In the genomic region with DNA sequence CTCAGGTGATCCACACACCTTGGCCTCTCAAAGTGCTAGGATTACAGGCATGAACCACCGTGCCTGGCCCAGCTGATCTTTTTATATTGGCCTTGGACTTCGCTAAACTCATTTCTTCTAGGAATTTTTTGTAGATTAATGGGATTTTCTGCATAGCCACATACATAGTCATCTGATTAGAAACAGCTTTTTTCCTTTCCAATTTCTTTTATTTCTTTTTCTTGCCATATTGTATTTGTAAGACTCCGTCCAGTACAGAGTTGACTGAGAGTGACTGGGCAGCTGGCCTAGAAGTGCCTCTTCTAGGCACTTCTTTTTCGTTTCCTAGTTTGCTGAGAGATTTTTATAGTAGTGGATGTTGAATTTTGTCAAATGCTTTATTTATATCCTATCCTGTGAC, we compare ENCODE assay signal across 16 cellular contexts.
"Had no signal": no experiment of that assay in that cellular context is flagged by ENCODE, and none has a peak within 500 bp of the region (broad histone marks: within the 10 kb centered on the region; RNA-seq: fewer than 3 reads in every experiment).

No MANE protein-coding gene starts in this region.

- H3K27ac Mint-ChIP-seq: activated naive CD4-positive, alpha-beta T cell treated with anti-CD3 and anti-CD28 coated beads, Interleukin-2, amount 10 ng/mL, durations not matched to agents 7 days and 5 days; activated T-helper 2 cell treated with anti-CD3 and anti-CD28 coated beads, Interferon-gamma antibody, Interleukin-2, Interleukin-4, amounts not matched to agents 10 μg/mL and 5 μg/mL and 100 μg/mL, durations not matched to agents 14 hours and 24 hours and 36 hours; stimulated activated naive B cell treated with anti-CD40 and anti-IgM and Interleukin-4, amounts not matched to agents 10 μg/mL and 1 μg/mL and 100 μg/mL, for 72 hours had no signal

- H3K27me3 Mint-ChIP-seq: activated CD4-positive, alpha-beta T cell treated with anti-CD3 and anti-CD28 coated beads, Interleukin-2, amount 10 ng/mL, durations not matched to agents 24 days and 14 days; activated naive CD4-positive, alpha-beta T cell treated with anti-CD3 and anti-CD28 coated beads, Interleukin-2, amount 10 ng/mL, durations not matched to agents 7 days and 5 days; naive thymus-derived CD8-positive, alpha-beta T cell; stimulated activated naive B cell treated with anti-CD40 and anti-IgM and Interleukin-4, amounts not matched to agents 10 μg/mL and 1 μg/mL and 100 μg/mL, for 72 hours had no signal

- H3K27ac ChIP-seq: body of pancreas, hepatocyte, pancreas, thyroid gland, vagina had no signal

- H3K4me3 Mint-ChIP-seq: activated CD4-positive, alpha-beta T cell treated with anti-CD3 and anti-CD28 coated beads, Interleukin-2, amount 10 ng/mL, durations not matched to agents 24 days and 14 days; activated naive CD4-positive, alpha-beta T cell treated with anti-CD3 and anti-CD28 coated beads, Interleukin-2, amount 10 ng/mL, durations not matched to agents 7 days and 5 days; stimulated activated naive B cell treated with anti-CD40 and anti-IgM and Interleukin-4, amounts not matched to agents 10 μg/mL and 1 μg/mL and 100 μg/mL, for 72 hours had no signal

- H3K9me3 Mint-ChIP-seq: activated CD4-positive, alpha-beta T cell treated with anti-CD3 and anti-CD28 coated beads, Interleukin-2, amount 10 ng/mL, durations not matched to agents 24 days and 14 days; activated naive CD4-positive, alpha-beta T cell treated with anti-CD3 and anti-CD28 coated beads, Interleukin-2, amount 10 ng/mL, durations not matched to agents 7 days and 5 days; activated T-helper 2 cell treated with anti-CD3 and anti-CD28 coated beads, Interferon-gamma antibody, Interleukin-2, Interleukin-4, amounts not matched to agents 10 μg/mL and 5 μg/mL and 100 μg/mL, durations not matched to agents 14 hours and 24 hours and 36 hours; naive thymus-derived CD8-positive, alpha-beta T cell had no signal

- DNase-seq: activated CD4-positive, alpha-beta T cell treated with anti-CD3 and anti-CD28 coated beads, Interleukin-2, amount 10 ng/mL, durations not matched to agents 24 days and 14 days; activated CD4-positive, CD25-positive, alpha-beta regulatory T cell; activated naive CD4-positive, alpha-beta T cell treated with anti-CD3 and anti-CD28 coated beads, Interleukin-2, amount 10 ng/mL, durations not matched to agents 7 days and 5 days; adrenal gland; body of pancreas; cortex of kidney; effector CD8-positive, alpha-beta T cell; islet precursor cell; naive thymus-derived CD8-positive, alpha-beta T cell; pancreas; stimulated activated CD4-positive, alpha-beta T cell treated with anti-CD3 and anti-CD28 coated beads, Interleukin-4, amount 100 ng/mL, for 1 hour; stimulated activated naive B cell treated with anti-CD40 and anti-IgM and Interleukin-4, amounts not matched to agents 10 μg/mL and 1 μg/mL and 100 μg/mL, for 72 hours had no signal

- ATAC-seq: body of pancreas; naive thymus-derived CD8-positive, alpha-beta T cell; pancreas; stimulated activated naive B cell treated with anti-CD40 and anti-IgM and Interleukin-4, amounts not matched to agents 10 μg/mL and 1 μg/mL and 100 μg/mL, for 72 hours had no signal
